35 cellular contexts compared by ENCODE assay signal in the genomic region with DNA sequence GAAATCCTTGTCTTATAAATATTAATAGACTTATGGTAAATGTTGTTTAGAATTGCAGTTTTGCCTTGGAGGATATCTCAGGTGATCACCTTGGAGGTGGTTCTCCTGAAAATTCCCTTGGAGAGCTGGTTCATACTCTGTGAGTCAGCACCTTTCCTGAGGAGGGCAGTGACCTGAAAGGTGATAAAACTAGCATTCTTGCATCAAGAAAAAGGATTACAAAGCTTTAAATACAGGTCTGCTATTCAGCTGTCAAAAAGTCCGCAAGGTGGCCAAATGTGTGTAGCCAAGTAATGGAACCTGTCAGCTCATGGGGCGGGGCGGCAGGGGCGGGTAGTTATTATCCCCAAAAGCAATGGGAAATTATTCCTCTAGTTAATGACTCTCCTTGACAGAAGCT. TPM values are rescaled to one million over a fixed set of nuclear protein-coding genes. Genes with fewer than 3 reads are reported as not detected.
"Had no signal": no experiment of that assay in that cellular context is flagged by ENCODE, and none has a peak within 500 bp of the region (broad histone marks: within the 10 kb centered on the region; RNA-seq: fewer than 3 reads in every experiment).

No MANE protein-coding gene starts in this region.

- DNase-seq: activated CD4-positive, alpha-beta T cell treated with anti-CD3 and anti-CD28 coated beads for 36 hours; activated CD4-positive, alpha-beta T cell treated with anti-CD3 and anti-CD28 coated beads, Interleukin-2, amount 10 ng/mL, durations not matched to agents 7 days and 5 days; activated CD4-positive, alpha-beta T cell treated with anti-CD3 and anti-CD28 coated beads, Interleukin-2, amount 50 U/mL, for 48 hours; activated CD8-positive, alpha-beta T cell treated with anti-CD3 and anti-CD28 coated beads, Interleukin-2, amount 10 ng/mL, durations not matched to agents 7 days and 5 days; activated gamma-delta T cell; activated naive CD4-positive, alpha-beta T cell treated with Interleukin-2 at 50 U/mL for 16 hours; activated naive CD8-positive, alpha-beta T cell treated with anti-CD3 and anti-CD28 coated beads, Interleukin-2, amount 10 ng/mL, durations not matched to agents 7 days and 5 days; activated T-cell treated with anti-CD3 and anti-CD28 coated beads, Interleukin-2, amount 50 U/mL, for 24 hours; amygdala; caudate nucleus; cerebellar nuclear complex; Kasumi-1; KG1; MG63; NCI-H1048; NCI-H1436 treated with DMSO at 0.1 percent for 48 hours; NCI-H1694 treated with DMSO at 0.1 percent for 48 hours; NCI-H2029; NCI-H2107; NCI-H2171; NCI-H2227 treated with DMSO at 0.1 percent for 48 hours; NCI-H446; NCI-H510A treated with DMSO at 0.1 percent for 48 hours; NCI-H526 treated with DMSO at 0.1 percent for 48 hours; NK-92 treated with Interleukin-12 subunit alpha and Interleukin-12 subunit beta, amount 100 ng/mL, for 24 hours; PC-3; SHP77; SJCRH30; SK-N-SH had no signal

- FAIRE-seq: RCC 7860, TTC549 had no signal

- H3K27ac ChIP-seq: ascending aorta, breast epithelium, SJCRH30 had no signal

- ATAC-seq: activated CD4-positive, alpha-beta T cell treated with anti-CD3 and anti-CD28 coated beads for 36 hours; activated CD4-positive, CD25-positive, alpha-beta regulatory T cell treated with anti-CD3 and anti-CD28 coated beads, Interleukin-2, amount 50 U/mL, for 24 hours; activated CD8-positive, alpha-beta T cell treated with anti-CD3 and anti-CD28 coated beads, Interleukin-2, amount 10 ng/mL, durations not matched to agents 7 days and 5 days; PC-3; WTC11 had no signal

RNA-seq across cellular contexts. Expression of gene EDARADD, which starts 52.8 kb away (rescaled TPM):
- polyA plus RNA-seq: SK-N-SH had no signal
